Comparison of ENCODE assay signal across 8 cellular contexts in the genomic region with DNA sequence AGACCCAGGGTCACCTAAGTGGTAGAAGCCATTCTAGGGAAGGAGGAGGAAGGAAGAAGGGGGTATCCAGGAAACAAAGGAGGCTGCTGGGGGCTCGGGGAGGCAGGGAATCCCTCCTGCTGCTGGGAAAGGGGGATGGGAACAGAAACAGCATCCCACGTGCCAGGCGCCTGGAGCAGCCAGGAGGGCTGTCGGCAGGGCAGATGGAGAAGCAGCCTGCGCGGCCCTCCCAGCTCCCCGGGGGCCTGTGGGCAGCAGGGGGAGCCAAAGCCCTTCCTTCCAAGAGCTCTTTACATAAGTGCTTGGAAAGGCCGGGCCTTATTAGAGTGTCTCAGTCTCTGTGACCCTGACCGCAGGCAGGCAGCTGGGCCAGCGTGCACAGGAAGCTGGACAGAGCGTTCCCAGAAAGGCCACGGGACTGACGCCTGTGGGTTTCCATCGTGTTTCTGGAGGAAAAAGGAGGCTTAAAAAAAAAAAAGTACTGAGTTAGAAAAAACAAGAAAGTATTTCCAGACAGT. TPM values are rescaled to one million over a fixed set of nuclear protein-coding genes. Genes with fewer than 3 reads are reported as not detected.
A peak's percentile ranks its signal among the peaks of the same experiment; 100 is the strongest.
DNase-seq lines count a peak whose midpoint lies in the region; ATAC-seq, FAIRE-seq and TF ChIP-seq lines count a peak whose summit lies in the region.

No MANE protein-coding gene starts in this region.

- TF ChIP-seq CTCF in GM20000 (IDR thresholded peaks at IDR 0.05; ENCODE audit: extremely low read depth, missing control alignments) (peak; percentile 71), bronchial epithelial cell (IDR thresholded peaks at IDR 0.05; ENCODE audit: insufficient read depth, low read length, severe bottlenecking) (peak; percentile 78)

- FAIRE-seq in bronchial epithelial cell (lab: Jason Lieb, UNC) (no peak), small intestine (lab: Jason Lieb, UNC) (no peak)

- WGBS in small intestine, 3 donors = 11 to 17% (median 14%) methylated on average over 14 of the region's 14 CpGs

- H3K36me3 ChIP-seq in bronchial epithelial cell (ENCODE audit: control insufficient read depth, insufficient read depth, low read length) = no peaks in the 10 kb centered on the region
- H3K36me3 ChIP-seq in small intestine (ENCODE audit: control insufficient read depth in 2 of 2, insufficient read depth in 2 of 2, low read length in 2 of 2) = no peaks in the 10 kb centered on the region

- H3K9me3 ChIP-seq in small intestine (ENCODE audit: control insufficient read depth, low read depth) = no peaks in the 10 kb centered on the region

- H3K27ac ChIP-seq in small intestine (ENCODE audit: low read depth in 1 of 2, low read length in 1 of 2) = peak overlapping the region in 1 of 2 donors; percentile 94

- no peak for ATAC-seq in HG02884 (IDR thresholded peaks at IDR 0.05; ENCODE audit: unreplicated experiment)

- H3K27me3 ChIP-seq in bronchial epithelial cell (ENCODE audit: control insufficient read depth, insufficient read depth, low read length) (no peaks in the 10 kb centered on the region), small intestine (ENCODE audit: control insufficient read depth in 2 of 2, insufficient read depth in 2 of 2, low read length in 2 of 2) (no peaks in the 10 kb centered on the region)

- H3K4me1 ChIP-seq in small intestine (ENCODE audit: control insufficient read depth in 2 of 2, insufficient read depth in 1 of 2, low read depth in 1 of 2, low read length in 1 of 2) = peaks cover 0 to 2% of the 10 kb centered on the region in 2 donors

- H3K4me3 ChIP-seq in bronchial epithelial cell (ENCODE audit: low read depth, low read length) = no peak overlapping the region
- H3K4me3 ChIP-seq in small intestine (ENCODE audit: low read depth in 1 of 2, low read length in 2 of 2) = no peak overlapping the region

- peak; percentile 96 for DNase-seq in AG20443 (ENCODE audit: low spot score)
- peak; percentile 77 for DNase-seq in GM20000 (ENCODE audit: low spot score)
- DNase-seq in NCI-H2171 (lab: John Stamatoyannopoulos, UW) = peak; percentile 93
- peak; percentile 19 to 49 (median 32) for DNase-seq in activated CD4-positive, CD25-positive, alpha-beta regulatory T cell (lab: John Stamatoyannopoulos, UW)
- peak; percentile 60 for DNase-seq in bronchial epithelial cell (ENCODE audit: low read depth)
- peak; percentile 80 for DNase-seq in inferior parietal cortex (ENCODE audit: extremely low spot score)
- peak; percentile 61 for DNase-seq in small intestine

RNA-seq across cellular contexts. Expression of a gene that starts 24.8 kb away (rescaled TPM):
- 5.3 and 7.2 TPM in 2 replicates for total RNA-seq in bronchial epithelial cell
- 1 to 10 TPM; 2.2 to 6.1 (median 3.8) TPM for polyA plus RNA-seq in small intestine

RNA-seq across cellular contexts. Expression of a gene that starts 41.0 kb away (rescaled TPM):
- total RNA-seq in bronchial epithelial cell = 8.6 and 9.5 TPM in 2 replicates
- polyA plus RNA-seq in small intestine = 10 to 100 TPM in 1 of 3 donors, 1 to 10 TPM in 2; 7.8 to 22.1 (median 8.9) TPM

RNA-seq across cellular contexts. Expression of a gene that starts 43.4 kb away (rescaled TPM):
- total RNA-seq in bronchial epithelial cell = 7.6 and 8.3 TPM in 2 replicates
- 10 to 100 TPM; 16.5 to 31.1 (median 28.3) TPM for polyA plus RNA-seq in small intestine

Comparison
In these comparisons a context has a peak if more than half of its experiments do, and no peak if none do; other contexts are left out.
1. DNase-seq: peak in every context shown above with its lines; median percentile 96 in AG20443; 93 in NCI-H2171; 80 in inferior parietal cortex; 77 in GM20000; 61 in small intestine; 60 in bronchial epithelial cell; 32 in activated CD4-positive, CD25-positive, alpha-beta regulatory T cell.